8 cellular contexts compared by ENCODE assay signal in the genomic region with DNA sequence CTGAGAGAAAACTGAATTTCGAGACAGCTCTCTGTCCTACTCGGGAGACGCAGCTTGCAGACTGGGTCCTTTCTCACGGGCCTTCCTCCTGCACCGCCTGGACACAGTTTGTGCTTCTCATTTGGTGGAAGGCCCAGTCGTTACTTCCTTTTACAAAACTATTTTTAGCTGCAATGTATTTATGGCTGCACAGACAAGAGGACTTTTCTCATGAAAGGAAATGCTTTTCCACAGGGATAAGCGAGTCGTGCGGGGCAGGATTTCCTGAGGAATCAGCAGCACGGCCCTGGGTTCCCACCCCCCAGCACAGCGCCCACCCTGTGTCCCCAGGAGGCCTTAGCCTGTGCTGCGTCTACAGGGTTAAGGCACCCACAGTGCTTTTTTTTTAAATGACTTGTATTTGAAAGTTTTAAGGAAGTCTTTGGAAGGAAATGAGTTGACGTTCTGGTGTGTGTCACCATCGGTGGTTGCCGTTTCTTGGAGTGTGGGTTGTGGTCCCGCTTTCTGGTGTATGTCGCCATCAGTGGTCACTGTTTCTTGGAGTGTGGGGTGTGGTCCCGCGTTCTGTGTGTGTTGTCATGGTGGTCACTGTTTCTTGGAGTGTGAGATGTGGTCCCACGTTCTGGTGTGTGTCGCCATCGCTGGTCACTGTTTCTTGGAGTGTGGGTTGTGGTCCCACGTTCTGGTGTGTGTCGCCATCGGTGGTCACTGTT. TPM values are rescaled to one million over a fixed set of nuclear protein-coding genes. Genes with fewer than 3 reads are reported as not detected.
DNase-seq lines count a peak whose midpoint lies in the region; ATAC-seq and TF ChIP-seq lines count a peak whose summit lies in the region.

No MANE protein-coding gene starts in this region.

- ATAC-seq in HG02981 (IDR thresholded peaks at IDR 0.05; ENCODE audit: unreplicated experiment): no peak

- peaks cover 78 to 81% of the 10 kb centered on the region in 2 experiments for H3K4me1 ChIP-seq in neutrophil (ENCODE audit: control insufficient read depth in 1 of 2, insufficient read depth in 1 of 2, low read depth in 1 of 2, low read length in 1 of 2)
- no peaks in the 10 kb centered on the region for H3K4me1 ChIP-seq in SJCRH30

- TF ChIP-seq CTCF in GM13976 (IDR thresholded peaks at IDR 0.05; ENCODE audit: borderline replicate concordance, control extremely low read depth, extremely low read depth, insufficient read depth, missing control alignments): no peak
- TF ChIP-seq CTCF in neutrophil (IDR thresholded peaks at IDR 0.05): no peak

- H3K27me3 ChIP-seq in neutrophil (no peaks in the 10 kb centered on the region), SJCRH30 (no peaks in the 10 kb centered on the region)

- no peaks in the 10 kb centered on the region for H3K9me3 ChIP-seq in neutrophil
- H3K9me3 ChIP-seq in SJCRH30 (replicated peaks): no peaks in the 10 kb centered on the region

- H3K36me3 ChIP-seq in neutrophil (no peaks in the 10 kb centered on the region), SJCRH30 (no peaks in the 10 kb centered on the region)

- H3K27ac ChIP-seq in neutrophil (peak overlapping the region; percentile 86), SJCRH30 (no peak overlapping the region)

- H3K4me3 ChIP-seq in neutrophil (ENCODE audit: low read depth in 1 of 2, low read length in 1 of 2) (peak overlapping the region; percentile 50 to 56), SJCRH30 (no peak overlapping the region)

- in situ Hi-C loops in GM13976 (cut with MboI; ENCODE audit: low sequenced_read_pairs, unreplicated experiment): no loop called here

- DNase-seq in GM13976 (ENCODE audit: low spot score): peak; percentile 69
- peak; percentile 98 for DNase-seq in NOMO-1 treated with DMSO at 0.1 percent for 48 hours (lab: John Stamatoyannopoulos, UW; ENCODE audit: unreplicated experiment)
- peak; percentile 82 for DNase-seq in dermis blood vessel endothelial cell
- DNase-seq in central memory CD4-positive, alpha-beta T cell: no peak
- DNase-seq in SJCRH30: no peak
- no peak for DNase-seq in activated gamma-delta T cell (lab: John Stamatoyannopoulos, UW)

RNA-seq across cellular contexts. Expression of a gene that starts 50.9 kb away (rescaled TPM):
- total RNA-seq in dermis blood vessel endothelial cell: 24.1 and 32.8 TPM in 2 replicates
- 18.9 and 22.4 TPM in 2 replicates for total RNA-seq in SJCRH30 (2014; rRNA removed; shearing (Covaris generic))

Comparison
In these comparisons a context has a peak if more than half of its experiments do, and no peak if none do; other contexts are left out.
1. DNase-seq: peak in GM13976 (single experiment), NOMO-1 treated with DMSO at 0.1 percent for 48 hours (single experiment) and dermis blood vessel endothelial cell (single experiment); none in central memory CD4-positive, alpha-beta T cell (single experiment), SJCRH30 (0 of 2) and activated gamma-delta T cell (single experiment).